ENCODE assay signal across 11 cellular contexts in the genomic region with DNA sequence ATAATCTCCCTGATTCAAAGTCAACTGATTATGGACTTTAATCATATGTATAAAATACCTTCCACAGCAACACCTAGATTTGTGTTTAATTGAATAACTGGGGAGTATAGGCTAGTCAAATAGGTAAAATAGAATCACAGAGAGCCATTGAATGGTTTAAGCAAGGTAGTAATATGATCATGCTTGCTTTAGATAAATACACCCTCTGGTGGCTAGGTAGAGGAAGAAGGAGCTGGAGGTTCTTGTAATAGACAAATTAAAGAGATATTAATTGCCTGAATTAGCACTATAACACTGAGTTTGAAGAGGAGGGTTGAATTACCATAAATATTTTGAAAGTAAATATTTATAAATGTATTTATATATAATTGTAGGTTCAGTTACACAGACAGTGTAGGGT. TPM values are rescaled to one million over a fixed set of nuclear protein-coding genes. Genes with fewer than 3 reads are reported as not detected.
A peak's percentile ranks its signal among the peaks of the same experiment; 100 is the strongest.
DNase-seq lines count a peak whose midpoint lies in the region; ATAC-seq and TF ChIP-seq lines count a peak whose summit lies in the region.
"Had no signal": no experiment of that assay in that cellular context is flagged by ENCODE, and none has a peak within 500 bp of the region (broad histone marks: within the 10 kb centered on the region; RNA-seq: fewer than 3 reads in every experiment).

No MANE protein-coding gene starts in this region.

- TF ChIP-seq CTCF in HFFc6 (IDR thresholded peaks at IDR 0.05) (peak; percentile 77), epithelial cell of esophagus (IDR thresholded peaks at IDR 0.05; ENCODE audit: insufficient read depth, low read depth, low read length, missing control alignments) (peak; percentile 53), osteocyte (IDR thresholded peaks at IDR 0.05) (peak; percentile 48), spleen (IDR thresholded peaks at IDR 0.05 in 8 of 11, conservative IDR thresholded peaks at IDR 0.05 in 3 of 11) (peak in 2 of 11 experiments; percentile 19 to 22), GM10266 (IDR thresholded peaks at IDR 0.05; ENCODE audit: control insufficient read depth, insufficient read depth, low read depth, missing control alignments) (no peak)

- H3K4me1 ChIP-seq in spleen, result no peaks in the 10 kb centered on the region

- no peaks in the 10 kb centered on the region for H3K36me3 ChIP-seq in spleen

- no peak overlapping the region for H3K27ac Mint-ChIP-seq in HFFc6
- H3K27ac Mint-ChIP-seq in osteocyte (ENCODE audit: unreplicated experiment), result no peak overlapping the region
- H3K27ac Mint-ChIP-seq in stimulated activated effector memory CD8-positive, alpha-beta T cell treated with anti-CD3 and anti-CD28 coated beads, Interleukin-12 subunit alpha, Interleukin-12 subunit beta, amount 100 ng/mL, for 72 hours, result no peak overlapping the region
- H3K27ac Mint-ChIP-seq: naive thymus-derived CD8-positive, alpha-beta T cell had no signal

- H3K4me3 ChIP-seq in epithelial cell of esophagus (ENCODE audit: low read length) (no peak overlapping the region), spleen (no peak overlapping the region)

- DNase-seq in HFFc6 (peak; percentile 39), NCI-H69 (lab: John Stamatoyannopoulos, UW) (peak; percentile 59), epithelial cell of esophagus (ENCODE audit: low read depth) (peak; percentile 44), osteocyte (ENCODE audit: extremely low spot score, unreplicated experiment) (no peak), spleen (no peak), GM10266 (ENCODE audit: extremely low spot score) (no peak)
- DNase-seq in activated T-cell treated with anti-CD3 and anti-CD28 coated beads, Interleukin-2, amount 50 U/mL, for 1 hour, result no peak
- DNase-seq in stimulated activated effector memory CD8-positive, alpha-beta T cell treated with anti-CD3 and anti-CD28 coated beads, Interleukin-12 subunit alpha, Interleukin-12 subunit beta, amount 100 ng/mL, for 72 hours (ENCODE audit: low spot score in 2 of 2), result no peak
- DNase-seq: naive thymus-derived CD8-positive, alpha-beta T cell; stimulated activated naive CD4-positive, alpha-beta T cell treated with Interleukin-2 at 50 U/mL for 16 hours had no signal

- H3K27me3 Mint-ChIP-seq in HFFc6 (ENCODE audit: insufficient read depth), result no peaks in the 10 kb centered on the region
- no peaks in the 10 kb centered on the region for H3K27me3 Mint-ChIP-seq in osteocyte (ENCODE audit: unreplicated experiment)

- H3K4me3 Mint-ChIP-seq in HFFc6 (no peak overlapping the region), osteocyte (ENCODE audit: unreplicated experiment) (no peak overlapping the region)
- H3K4me3 Mint-ChIP-seq in stimulated activated effector memory CD8-positive, alpha-beta T cell treated with anti-CD3 and anti-CD28 coated beads, Interleukin-12 subunit alpha, Interleukin-12 subunit beta, amount 100 ng/mL, for 72 hours, result no peak overlapping the region
- H3K4me3 Mint-ChIP-seq: naive thymus-derived CD8-positive, alpha-beta T cell had no signal

- peaks cover 27% of the 10 kb centered on the region for H3K4me1 Mint-ChIP-seq in HFFc6 (ENCODE audit: low read depth)
- H3K4me1 Mint-ChIP-seq in osteocyte (ENCODE audit: unreplicated experiment), result no peaks in the 10 kb centered on the region
- no peaks in the 10 kb centered on the region for H3K4me1 Mint-ChIP-seq in stimulated activated effector memory CD8-positive, alpha-beta T cell treated with anti-CD3 and anti-CD28 coated beads, Interleukin-12 subunit alpha, Interleukin-12 subunit beta, amount 100 ng/mL, for 72 hours
- H3K4me1 Mint-ChIP-seq: naive thymus-derived CD8-positive, alpha-beta T cell had no signal

- H3K27me3 ChIP-seq in spleen (replicated peaks in 1 of 7), result no peaks in the 10 kb centered on the region

- intact Hi-C loops in spleen (cut with DNase I; ENCODE audit: low total_unique reads), result no loop called here

- no peak overlapping the region for H3K27ac ChIP-seq in spleen

- ATAC-seq in stimulated activated effector memory CD8-positive, alpha-beta T cell treated with anti-CD3 and anti-CD28 coated beads, Interleukin-12 subunit alpha, Interleukin-12 subunit beta, amount 100 ng/mL, for 72 hours, result no peak
- ATAC-seq: naive thymus-derived CD8-positive, alpha-beta T cell had no signal

- TF ChIP-seq POLR2A in spleen (IDR thresholded peaks at IDR 0.05), result no peak

- H3K36me3 Mint-ChIP-seq in HFFc6 (ENCODE audit: low read depth), result peaks cover 4% of the 10 kb centered on the region; the same call in 1 of the 2 replicates
- H3K36me3 Mint-ChIP-seq in osteocyte (ENCODE audit: unreplicated experiment), result no peaks in the 10 kb centered on the region
- H3K36me3 Mint-ChIP-seq in stimulated activated effector memory CD8-positive, alpha-beta T cell treated with anti-CD3 and anti-CD28 coated beads, Interleukin-12 subunit alpha, Interleukin-12 subunit beta, amount 100 ng/mL, for 72 hours, result no peaks in the 10 kb centered on the region
- H3K36me3 Mint-ChIP-seq: naive thymus-derived CD8-positive, alpha-beta T cell had no signal

- no peaks in the 10 kb centered on the region for H3K9me3 ChIP-seq in spleen

- H3K9me3 Mint-ChIP-seq in HFFc6 (peaks cover 10% of the 10 kb centered on the region; the same call in 1 of the 2 replicates), osteocyte (ENCODE audit: unreplicated experiment) (peaks cover 13% of the 10 kb centered on the region)
- peaks cover 6% of the 10 kb centered on the region for H3K9me3 Mint-ChIP-seq in stimulated activated effector memory CD8-positive, alpha-beta T cell treated with anti-CD3 and anti-CD28 coated beads, Interleukin-12 subunit alpha, Interleukin-12 subunit beta, amount 100 ng/mL, for 72 hours

RNA-seq across cellular contexts. Expression of a gene that starts 40.3 kb away (rescaled TPM):
- 1 to 10 TPM in 5 of 6 experiments, under 1 TPM in 1; 0.81 to 2.7 (median 1.1) TPM for total RNA-seq in HFFc6 (2021; fragmentation: NEBNext Ultra II Directional; extraction: Animal tissue kit (Norgen Biotek cat#: 25700))
- 1.4 and 1.7 TPM in 2 replicates for total RNA-seq in osteocyte
- 1 to 10 TPM in 6 of 7 donors, under 1 TPM in 1; 0.92 to 2.0 (median 1.4) TPM for total RNA-seq in spleen
- 1 to 10 TPM; 1.0 to 3.0 (median 1.9) TPM for polyA plus RNA-seq in spleen
- total RNA-seq: naive thymus-derived CD8-positive, alpha-beta T cell; T-helper 1 cell treated with Interleukin-12 subunit alpha and Interleukin-12 subunit beta and Interleukin-4 antibody, amounts not matched to agents 30 ng/mL and 1 ng/mL, for 36 hours had no signal
- polyA plus RNA-seq: naive thymus-derived CD8-positive, alpha-beta T cell had no signal

Comparison
In these comparisons a context has a peak if more than half of its experiments do, and no peak if none do; other contexts are left out.
1. DNase-seq: peak in HFFc6 (single experiment), NCI-H69 (single experiment) and epithelial cell of esophagus (single experiment); none in osteocyte (single experiment), spleen (single experiment), activated T-cell treated with anti-CD3 and anti-CD28 coated beads, Interleukin-2, amount 50 U/mL, for 1 hour (single experiment), stimulated activated effector memory CD8-positive, alpha-beta T cell treated with anti-CD3 and anti-CD28 coated beads, Interleukin-12 subunit alpha, Interleukin-12 subunit beta, amount 100 ng/mL, for 72 hours (0 of 2) and GM10266 (single experiment).